ENCODE assay signal across 35 cellular contexts in genomic region chr10:1431229-1431628, GRCh38.
"Had no signal": no experiment of that assay in that cellular context is flagged by ENCODE, and none has a peak within 500 bp of the region (broad histone marks: within the 10 kb centered on the region; RNA-seq: fewer than 3 reads in every experiment).

No MANE protein-coding gene starts in this region.

- H3K9ac ChIP-seq: KMS-11 had no signal

- H3K36me3 ChIP-seq: MG63 had no signal

- H3K4me3 ChIP-seq: MG63 had no signal

- H3K27ac ChIP-seq: KMS-11 had no signal

- H3K4me2 ChIP-seq: KMS-11 had no signal

- DNase-seq: Karpas-422, Kasumi-1, MG63, MM.1S, MV-4-11, NCI-H1048, NCI-H1092, NCI-H1092 treated with DMSO at 0.1 percent for 48 hours, NCI-H1105, NCI-H1105 treated with DMSO at 0.1 percent for 48 hours, NCI-H1417, NCI-H1417 treated with DMSO at 0.1 percent for 48 hours, NCI-H1436, NCI-H1436 treated with DMSO at 0.1 percent for 48 hours, NCI-H146, NCI-H1694, NCI-H1694 treated with DMSO at 0.1 percent for 48 hours, NCI-H187, NCI-H187 treated with DMSO at 0.1 percent for 48 hours, NCI-H1930, NCI-H2029, NCI-H2029 treated with DMSO at 0.1 percent for 48 hours, NCI-H2081, NCI-H2081 treated with DMSO at 0.1 percent for 48 hours, NCI-H2107, NCI-H2171, NCI-H2171 treated with DMSO at 0.1 percent for 48 hours, NCI-H2227 treated with DMSO at 0.1 percent for 48 hours, NCI-H226, NCI-H345, NCI-H446, NCI-H446 treated with DMSO at 0.1 percent for 48 hours, NCI-H510A, NCI-H510A treated with DMSO at 0.1 percent for 48 hours had no signal
